Comparison of ENCODE assay signal across 10 cellular contexts in the genomic region with DNA sequence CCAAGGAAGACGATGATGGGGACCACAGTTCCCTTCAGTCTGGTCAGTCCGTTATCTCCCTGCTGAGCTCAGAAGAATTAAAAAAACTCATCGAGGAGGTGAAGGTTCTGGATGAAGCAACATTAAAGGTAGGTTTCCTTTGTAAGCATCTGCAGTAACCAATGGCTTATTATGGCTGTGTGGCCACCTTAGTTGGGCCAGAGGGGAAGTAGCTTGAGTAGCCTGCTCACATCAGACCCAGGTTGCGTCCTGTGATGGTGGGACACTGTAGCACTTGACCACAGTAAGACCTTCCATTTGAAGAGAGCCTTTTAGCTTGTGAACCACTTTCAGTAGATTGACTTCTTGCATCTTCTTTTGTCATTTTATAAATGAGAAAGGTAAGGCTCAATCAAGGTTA. TPM values are rescaled to one million over a fixed set of nuclear protein-coding genes. Genes with fewer than 3 reads are reported as not detected.
DNase-seq lines count a peak whose midpoint lies in the region; ATAC-seq and TF ChIP-seq lines count a peak whose summit lies in the region.
"Had no signal": no experiment of that assay in that cellular context is flagged by ENCODE, and none has a peak within 500 bp of the region (broad histone marks: within the 10 kb centered on the region; RNA-seq: fewer than 3 reads in every experiment).

No MANE protein-coding gene starts in this region.

- H3K27ac ChIP-seq in Peyer's patch = peak overlapping the region in 3 of 4 donors; percentile 27 to 93 (median 93)
- H3K27ac ChIP-seq: cardiac muscle cell had no signal

- no peak for TF ChIP-seq CTCF in GM12864 (IDR thresholded peaks at IDR 0.05; ENCODE audit: low read depth, low read length, missing control alignments)
- no peak for TF ChIP-seq CTCF in Peyer's patch (IDR thresholded peaks at IDR 0.05)

- H3K4me3 ChIP-seq in GM12864 (ENCODE audit: low read depth, low read length) (peak overlapping the region; percentile 68), Peyer's patch (peak overlapping the region in 3 of 4 donors; percentile 14 to 64 (median 47)), mononuclear cell (ENCODE audit: low read length) (peak overlapping the region; percentile 90)
- H3K4me3 ChIP-seq: cardiac muscle cell had no signal

- no peaks in the 10 kb centered on the region for H3K9me3 ChIP-seq in Peyer's patch
- no peaks in the 10 kb centered on the region for H3K9me3 ChIP-seq in mononuclear cell (ENCODE audit: low read depth, low read length)

- peaks cover 0 to 13% (median 0%) of the 10 kb centered on the region in 3 donors for H3K36me3 ChIP-seq in Peyer's patch
- H3K36me3 ChIP-seq: cardiac muscle cell had no signal

- H3K4me1 ChIP-seq in Peyer's patch (peaks cover 0 to 21% (median 11%) of the 10 kb centered on the region in 4 donors), mononuclear cell (ENCODE audit: insufficient read depth, low read length) (peaks cover 88% of the 10 kb centered on the region)

- ATAC-seq in GM21423 (IDR thresholded peaks at IDR 0.05; ENCODE audit: unreplicated experiment) (peak; percentile 18), GM18519 (IDR thresholded peaks at IDR 0.05; ENCODE audit: low FRiP score, unreplicated experiment) (no peak)

- no peak for TF ChIP-seq POLR2A in Peyer's patch (IDR thresholded peaks at IDR 0.05)
- no peak for TF ChIP-seq POLR2A in erythroblast (IDR thresholded peaks at IDR 0.05; ENCODE audit: low read length)

- DNase-seq in GM12864 (ENCODE audit: low read depth) = no peak
- peak; percentile 12 to 45 (median 20) for DNase-seq in Peyer's patch
- no peak for DNase-seq in medulla oblongata (ENCODE audit: extremely low spot score)
- no peak for DNase-seq in erythroblast (lab: John Stamatoyannopoulos, UW)
- DNase-seq in mucosa of gallbladder (ENCODE audit: low spot score) = no peak
- DNase-seq: SHP77 treated with DMSO at 0.1 percent for 48 hours had no signal

- no peaks in the 10 kb centered on the region for H3K27me3 ChIP-seq in Peyer's patch
- no peaks in the 10 kb centered on the region for H3K27me3 ChIP-seq in mononuclear cell (ENCODE audit: insufficient read depth, low read length)
- H3K27me3 ChIP-seq: cardiac muscle cell had no signal

RNA-seq across cellular contexts. Expression of a gene that starts 22.6 kb away (rescaled TPM):
- total RNA-seq in Peyer's patch (10 to 100 TPM; 37.8 to 39.6 (median 38.7) TPM), mononuclear cell (14.1 TPM), mucosa of gallbladder (6.7 TPM)

Comparison
In these comparisons a context has a peak if more than half of its experiments do, and no peak if none do; other contexts are left out.
1. DNase-seq: peak in Peyer's patch (3 of 3); none in GM12864 (single experiment), medulla oblongata (single experiment), erythroblast (0 of 2) and mucosa of gallbladder (single experiment).
2. Peak in every context shown above with its lines, with median percentiles within 50 percentile points of each other: H3K4me3 ChIP-seq.